In the genomic region with DNA sequence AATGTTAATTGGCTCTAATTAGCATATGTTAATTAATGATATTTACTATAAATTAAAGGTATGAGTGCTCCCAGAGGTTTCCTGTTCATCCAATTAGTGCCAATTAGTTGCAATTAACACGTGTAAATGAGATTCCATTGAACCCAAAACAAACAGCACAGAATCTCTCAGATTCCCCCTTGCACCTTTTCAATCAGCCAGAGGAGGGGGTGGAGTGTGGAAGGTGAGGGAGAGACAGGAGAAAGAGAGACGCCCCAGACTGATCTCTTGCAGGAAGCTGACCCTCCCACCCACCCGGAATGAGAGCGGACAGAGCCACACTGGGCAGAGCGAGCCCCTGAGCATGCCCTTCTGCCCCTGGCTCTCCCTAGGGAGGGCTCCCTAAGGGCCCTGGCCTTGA, we compare ENCODE assay signal across 35 cellular contexts. TPM values are rescaled to one million over a fixed set of nuclear protein-coding genes. Genes with fewer than 3 reads are reported as not detected.
"Had no signal": no experiment of that assay in that cellular context is flagged by ENCODE, and none has a peak within 500 bp of the region (broad histone marks: within the 10 kb centered on the region; RNA-seq: fewer than 3 reads in every experiment).

No MANE protein-coding gene starts in this region.

- H3K9ac ChIP-seq: KMS-11 had no signal

- H3K36me3 ChIP-seq: MG63 had no signal

- DNase-seq: Karpas-422, Kasumi-1, MG63, MM.1S, MV-4-11, NCI-H1048, NCI-H1092, NCI-H1092 treated with DMSO at 0.1 percent for 48 hours, NCI-H1105, NCI-H1105 treated with DMSO at 0.1 percent for 48 hours, NCI-H1417, NCI-H1417 treated with DMSO at 0.1 percent for 48 hours, NCI-H1436, NCI-H1436 treated with DMSO at 0.1 percent for 48 hours, NCI-H146, NCI-H1694, NCI-H1694 treated with DMSO at 0.1 percent for 48 hours, NCI-H187, NCI-H187 treated with DMSO at 0.1 percent for 48 hours, NCI-H1930, NCI-H2029, NCI-H2029 treated with DMSO at 0.1 percent for 48 hours, NCI-H2081, NCI-H2081 treated with DMSO at 0.1 percent for 48 hours, NCI-H2107, NCI-H2227 treated with DMSO at 0.1 percent for 48 hours, NCI-H226, NCI-H345, NCI-H446, NCI-H446 treated with DMSO at 0.1 percent for 48 hours, NCI-H510A, NCI-H510A treated with DMSO at 0.1 percent for 48 hours had no signal

- H3K4me2 ChIP-seq: KMS-11 had no signal

- H3K4me3 ChIP-seq: MG63 had no signal

- H3K27ac ChIP-seq: KMS-11 had no signal

- H3K9me3 ChIP-seq: MG63 had no signal

RNA-seq across cellular contexts. Expression of a gene that starts 24.1 kb away (rescaled TPM):
- total RNA-seq: LHCN-M2, MCF 10A had no signal
